In the genomic region with DNA sequence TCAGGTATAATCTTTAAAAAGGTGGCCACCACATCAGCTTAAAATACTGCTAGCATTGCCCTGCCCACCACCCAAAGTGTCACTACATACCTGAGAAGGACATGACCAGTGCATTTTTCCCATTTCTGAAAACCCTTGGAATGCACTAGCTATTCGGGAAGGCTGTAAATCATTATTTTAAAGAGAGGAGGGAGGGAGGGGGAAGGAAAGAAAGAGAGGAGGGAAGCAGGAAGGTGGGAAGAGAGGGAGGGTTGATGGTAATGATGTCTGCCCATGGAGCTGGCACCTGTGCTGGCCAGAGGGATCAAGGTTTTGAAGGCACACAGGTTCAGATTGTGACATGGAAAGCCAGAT, we compare ENCODE assay signal across 14 cellular contexts.
"Had no signal": no experiment of that assay in that cellular context is flagged by ENCODE, and none has a peak within 500 bp of the region (broad histone marks: within the 10 kb centered on the region; RNA-seq: fewer than 3 reads in every experiment).

No MANE protein-coding gene starts in this region.

- H3K4me3 Mint-ChIP-seq: activated T-helper 1 cell treated with anti-CD3 and anti-CD28 coated beads, Interleukin-12 subunit alpha, Interleukin-12 subunit beta, Interleukin-2, Interleukin-4 antibody, amounts not matched to agents 30 ng/mL and 10 ng/mL and 1 ng/mL, durations not matched to agents 14 hours and 24 hours and 36 hours; effector memory CD8-positive, alpha-beta T cell; naive thymus-derived CD8-positive, alpha-beta T cell had no signal

- H3K27me3 Mint-ChIP-seq: effector memory CD8-positive, alpha-beta T cell; naive thymus-derived CD8-positive, alpha-beta T cell had no signal

- H3K27ac ChIP-seq: pancreas, vagina had no signal

- H3K9me3 Mint-ChIP-seq: effector memory CD8-positive, alpha-beta T cell had no signal

- H3K4me3 ChIP-seq: pancreas, vagina had no signal

- FAIRE-seq: bronchial epithelial cell, pancreas had no signal

- H3K27ac Mint-ChIP-seq: activated T-helper 1 cell treated with anti-CD3 and anti-CD28 coated beads, Interleukin-12 subunit alpha, Interleukin-12 subunit beta, Interleukin-2, Interleukin-4 antibody, amounts not matched to agents 30 ng/mL and 10 ng/mL and 1 ng/mL, durations not matched to agents 14 hours and 24 hours and 36 hours had no signal

- H3K9me3 ChIP-seq: pancreas, vagina had no signal

- H3K27me3 ChIP-seq: pancreas, vagina had no signal

- DNase-seq: activated CD4-positive, CD25-positive, alpha-beta regulatory T cell treated with anti-CD3 and anti-CD28 coated beads, Interleukin-2, amount 50 U/mL, for 72 hours; aorta; dermis blood vessel endothelial cell; effector memory CD8-positive, alpha-beta T cell; foreskin melanocyte; left cardiac atrium; naive thymus-derived CD8-positive, alpha-beta T cell; pancreas; stimulated activated CD4-positive, alpha-beta T cell treated with anti-CD3 and anti-CD28 coated beads, Interleukin-12 subunit alpha, Interleukin-12 subunit beta, amount 100 ng/mL, for 4 hours; stimulated activated CD4-positive, alpha-beta T cell treated with anti-CD3 and anti-CD28 coated beads, Interleukin-2, amount 100 ng/mL, for 24 hours; T1000 had no signal

- H3K4me1 ChIP-seq: vagina had no signal
